In genomic region chr10:86763404-86763803, GRCh38 we compare ENCODE assay signal across 17 cellular contexts. TPM values are rescaled to one million over a fixed set of nuclear protein-coding genes. Genes with fewer than 3 reads are reported as not detected.
DNase-seq lines count a peak whose midpoint lies in the region; ATAC-seq and TF ChIP-seq lines count a peak whose summit lies in the region.
"Had no signal": no experiment of that assay in that cellular context is flagged by ENCODE, and none has a peak within 500 bp of the region (broad histone marks: within the 10 kb centered on the region; RNA-seq: fewer than 3 reads in every experiment).

No MANE protein-coding gene starts in this region.

- H3K4me3 ChIP-seq in trophoblast cell (ENCODE audit: low read depth, low read length) (no peak overlapping the region), thoracic aorta (peak overlapping the region; percentile 16)
- H3K4me3 ChIP-seq: BLaER1, GM23248 had no signal

- no peak overlapping the region for H3K23ac ChIP-seq in trophoblast cell (ENCODE audit: low read length)

- H3K27ac ChIP-seq in trophoblast cell (ENCODE audit: low read depth, low read length) (no peak overlapping the region), thoracic aorta (peak overlapping the region; percentile 41 to 62)
- H3K27ac ChIP-seq: BLaER1, C4-2B, GM23248 had no signal

- H3K9me3 ChIP-seq in trophoblast cell (ENCODE audit: insufficient read depth, low read depth, low read length) (no peaks in the 10 kb centered on the region), thoracic aorta (no peaks in the 10 kb centered on the region)
- H3K9me3 ChIP-seq: BLaER1, Caco-2 had no signal

- H2AK5ac ChIP-seq in trophoblast cell (ENCODE audit: low read length) = no peak overlapping the region

- no peak overlapping the region for H2BK120ac ChIP-seq in trophoblast cell (ENCODE audit: insufficient read depth, low read length, poor library complexity)

- no CpG with 5 or more reads among the region's 5 CpGs for WGBS in trophoblast cell (ENCODE audit: extremely low coverage, insufficient coverage, insufficient read length)

- H4K91ac ChIP-seq in trophoblast cell (ENCODE audit: low read depth, low read length) = no peak overlapping the region

- H4K12ac ChIP-seq in trophoblast cell (ENCODE audit: low read depth, low read length) = no peak overlapping the region

- H3K36me3 ChIP-seq in trophoblast cell (ENCODE audit: control insufficient read depth in 1 of 2, insufficient read depth in 2 of 2, low read length in 2 of 2) = peaks cover 0 to 2% of the 10 kb centered on the region in 2 experiments
- no peaks in the 10 kb centered on the region for H3K36me3 ChIP-seq in thoracic aorta
- H3K36me3 ChIP-seq: BLaER1 had no signal

- no peak overlapping the region for H2BK12ac ChIP-seq in trophoblast cell (ENCODE audit: low read length)

- no peak overlapping the region for H3K18ac ChIP-seq in trophoblast cell (ENCODE audit: low read length)

- no peaks in the 10 kb centered on the region for H3K79me1 ChIP-seq in trophoblast cell (ENCODE audit: low read length)

- H3K9ac ChIP-seq in trophoblast cell (ENCODE audit: low read length) = no peak overlapping the region
- H3K9ac ChIP-seq: BLaER1, GM23248 had no signal

- H2AFZ ChIP-seq in trophoblast cell (ENCODE audit: insufficient read depth, low read length, poor library complexity) = no peak overlapping the region
- H2AFZ ChIP-seq: GM23248 had no signal

- no peak overlapping the region for H2BK5ac ChIP-seq in trophoblast cell (ENCODE audit: low read depth, low read length, poor library complexity)

- no peaks in the 10 kb centered on the region for H3K27me3 ChIP-seq in trophoblast cell (ENCODE audit: insufficient read depth, low read length)
- no peaks in the 10 kb centered on the region for H3K27me3 ChIP-seq in thoracic aorta (replicated peaks; ENCODE audit: insufficient read depth)

- no peak for DNase-seq in left lobe of liver (ENCODE audit: low spot score)
- no peak for DNase-seq in trophoblast cell
- DNase-seq in thoracic aorta (ENCODE audit: low spot score) = no peak
- no peak for DNase-seq in kidney glomerular epithelial cell (lab: John Stamatoyannopoulos, UW)
- DNase-seq: Caco-2; CD4-positive, CD25-positive, alpha-beta regulatory T cell; CD8-positive, alpha-beta T cell; DMS153; DND-41; GM23248; H7; HCEC 1CT had no signal

- peak; percentile 69 for ATAC-seq in left lobe of liver
- no peak for ATAC-seq in thoracic aorta (ENCODE audit: insufficient number of reproducible peaks, low FRiP score, low read depth)
- ATAC-seq in HG03097 (IDR thresholded peaks at IDR 0.05; ENCODE audit: low FRiP score, unreplicated experiment) = no peak
- ATAC-seq in GM21447 (IDR thresholded peaks at IDR 0.05; ENCODE audit: unreplicated experiment) = no peak
- ATAC-seq in HG03196 (IDR thresholded peaks at IDR 0.05; ENCODE audit: unreplicated experiment) = no peak
- ATAC-seq: CD8-positive, alpha-beta T cell had no signal

- TF ChIP-seq CTCF in thoracic aorta (IDR thresholded peaks at IDR 0.05) = no peak

- peak overlapping the region; percentile 49 for H3K4ac ChIP-seq in trophoblast cell (ENCODE audit: low read depth, low read length)

- peaks cover 3 to 5% of the 10 kb centered on the region in 2 experiments for H3K4me1 ChIP-seq in trophoblast cell (ENCODE audit: control insufficient read depth in 1 of 2, insufficient read depth in 2 of 2, low read length in 2 of 2)
- H3K4me1 ChIP-seq in thoracic aorta (ENCODE audit: control insufficient read depth in 1 of 2, low read depth in 2 of 2) = peaks cover 12 to 88% of the 10 kb centered on the region in 2 donors
- H3K4me1 ChIP-seq: BLaER1 had no signal

- H3K79me2 ChIP-seq in trophoblast cell (ENCODE audit: control insufficient read depth, insufficient read depth, low read length, poor library complexity) = peaks cover 6% of the 10 kb centered on the region

- no peak overlapping the region for H3K4me2 ChIP-seq in trophoblast cell (ENCODE audit: low read length)
- H3K4me2 ChIP-seq: BLaER1 had no signal

- H3K14ac ChIP-seq in trophoblast cell (ENCODE audit: low read length) = no peak overlapping the region

- H4K8ac ChIP-seq in trophoblast cell (ENCODE audit: low read depth, low read length) = no peak overlapping the region

RNA-seq across cellular contexts. Expression of gene BMPR1A, which starts 7.0 kb away (rescaled TPM):
- total RNA-seq in left lobe of liver (12.6 TPM), thoracic aorta (100 to 1,000 TPM in 1 of 2 donors, 10 to 100 TPM in 1; 69.0 to 130 TPM)
- polyA plus RNA-seq in trophoblast cell (2013) = 33.4 and 35.8 TPM in 2 replicates
